In the genomic region with DNA sequence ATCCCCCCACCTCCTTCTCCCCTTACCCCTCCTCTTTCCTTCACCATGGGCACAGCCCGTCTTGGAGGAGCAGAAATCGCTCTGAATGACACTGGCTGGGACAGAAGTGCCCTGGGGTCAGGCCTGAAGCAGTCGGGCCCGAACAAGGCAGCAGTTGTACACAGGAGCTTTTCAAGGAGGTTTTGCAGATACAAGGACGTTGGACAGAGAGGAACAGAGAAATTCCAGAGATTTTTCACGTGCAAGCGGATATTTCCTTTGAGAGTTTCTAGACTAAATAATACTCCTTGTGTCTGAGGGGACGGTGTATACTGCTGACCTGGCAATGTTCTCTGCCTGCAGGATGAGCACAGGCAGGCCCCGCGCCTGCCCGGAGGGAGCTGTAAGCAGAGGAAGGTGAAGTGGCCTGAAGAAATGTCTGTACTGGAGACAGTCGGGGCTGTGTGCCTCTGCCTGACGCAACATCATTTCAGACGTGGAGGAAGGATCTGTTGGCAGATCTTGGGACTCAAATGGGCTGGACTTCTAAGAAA, we compare ENCODE assay signal across 1 cellular context.
TF ChIP-seq lines count a peak whose summit lies in the region.

No MANE protein-coding gene starts in this region.

TF ChIP-seq in neural cell, 6 proteins besides CTCF, POLR2A, EP300 and RAD21 (continued from another document):
- TF ChIP-seq REST (IDR thresholded peaks at IDR 0.05; ENCODE audit: borderline replicate concordance) = no peak
- TF ChIP-seq EZH2 (IDR thresholded peaks at IDR 0.05; ENCODE audit: borderline replicate concordance, insufficient read depth, low read length, poor library complexity, severe bottlenecking) = no peak
